11 cellular contexts compared by ENCODE assay signal in the genomic region with DNA sequence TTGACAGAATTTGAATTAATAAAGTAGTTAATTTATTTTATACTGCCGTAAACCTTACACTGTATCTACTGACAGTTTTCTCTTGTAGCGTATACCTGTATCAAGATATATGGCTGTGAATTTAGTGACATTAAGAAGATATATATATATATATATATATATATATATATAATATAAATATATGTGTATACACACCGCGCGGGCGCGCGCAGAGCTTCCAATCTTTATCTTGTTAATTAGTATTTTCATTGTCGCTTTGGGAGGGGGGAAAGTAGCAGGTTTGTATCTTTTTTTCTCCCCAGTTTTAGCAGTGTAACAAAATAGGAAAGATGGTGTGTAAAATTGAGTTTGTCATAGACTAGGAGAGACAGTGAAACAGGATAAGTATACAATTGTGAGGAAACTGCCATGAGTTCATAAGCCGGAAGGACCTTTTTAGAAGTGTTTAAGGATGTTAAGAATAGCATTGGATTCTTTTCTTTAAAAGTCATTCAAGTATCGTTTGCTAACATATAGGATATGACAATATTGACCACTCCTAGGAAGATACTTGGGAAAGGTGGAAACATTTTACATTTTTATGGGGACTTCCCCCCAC. TPM values are rescaled to one million over a fixed set of nuclear protein-coding genes. Genes with fewer than 3 reads are reported as not detected.
DNase-seq lines count a peak whose midpoint lies in the region; ATAC-seq and TF ChIP-seq lines count a peak whose summit lies in the region.
"Had no signal": no experiment of that assay in that cellular context is flagged by ENCODE, and none has a peak within 500 bp of the region (broad histone marks: within the 10 kb centered on the region; RNA-seq: fewer than 3 reads in every experiment).

No MANE protein-coding gene starts in this region.

- no peak overlapping the region for H2AFZ ChIP-seq in trophoblast cell (ENCODE audit: insufficient read depth, low read length, poor library complexity)

- no peaks in the 10 kb centered on the region for H3K27me3 ChIP-seq in trophoblast cell (ENCODE audit: insufficient read depth, low read length)

- no peak overlapping the region for H3K18ac ChIP-seq in trophoblast cell (ENCODE audit: low read length)

- no peak overlapping the region for H2AK5ac ChIP-seq in trophoblast cell (ENCODE audit: low read length)

- H3K79me2 ChIP-seq in trophoblast cell (ENCODE audit: control insufficient read depth, insufficient read depth, low read length, poor library complexity) = peaks cover 7% of the 10 kb centered on the region

- WGBS in trophoblast cell (ENCODE audit: extremely low coverage, insufficient coverage, insufficient read length) = no CpG with 5 or more reads among the region's 11 CpGs

- peak overlapping the region; percentile 16 for H3K4me3 Mint-ChIP-seq in activated T-cell treated with anti-CD3 and anti-CD28 coated beads, Interleukin-2, amount 50 U/mL, for 4 hours
- H3K4me3 Mint-ChIP-seq in progenitor cell of endocrine pancreas (ENCODE audit: low read depth) = peak overlapping the region; percentile 48

- no peak overlapping the region for H3K4me3 ChIP-seq in trophoblast cell (ENCODE audit: low read depth, low read length)

- H3K14ac ChIP-seq in trophoblast cell (ENCODE audit: low read length) = no peak overlapping the region

- no peak for ATAC-seq in activated T-cell treated with anti-CD3 and anti-CD28 coated beads, Interleukin-2, amount 50 U/mL, for 4 hours
- ATAC-seq in GM18861 (IDR thresholded peaks at IDR 0.05; ENCODE audit: unreplicated experiment) (no peak), HG03571 (IDR thresholded peaks at IDR 0.05; ENCODE audit: unreplicated experiment) (no peak)

- H3K36me3 ChIP-seq in trophoblast cell (ENCODE audit: control insufficient read depth in 1 of 2, insufficient read depth in 2 of 2, low read length in 2 of 2) = no peaks in the 10 kb centered on the region

- no peak overlapping the region for H3K27ac ChIP-seq in trophoblast cell (ENCODE audit: low read depth, low read length)

- no peak overlapping the region for H3K23ac ChIP-seq in trophoblast cell (ENCODE audit: low read length)

- no peaks in the 10 kb centered on the region for H3K9me3 ChIP-seq in trophoblast cell (ENCODE audit: insufficient read depth, low read depth, low read length)

- no peak overlapping the region for H4K91ac ChIP-seq in trophoblast cell (ENCODE audit: low read depth, low read length)

- no peak overlapping the region for H3K4me2 ChIP-seq in trophoblast cell (ENCODE audit: low read length)

- no peak for TF ChIP-seq CTCF in progenitor cell of endocrine pancreas (IDR thresholded peaks at IDR 0.05; ENCODE audit: unreplicated experiment)

- H3K79me1 ChIP-seq in trophoblast cell (ENCODE audit: low read length) = peaks cover 11% of the 10 kb centered on the region

- peaks cover 4% of the 10 kb centered on the region for H3K9me3 Mint-ChIP-seq in activated T-cell treated with anti-CD3 and anti-CD28 coated beads, Interleukin-2, amount 50 U/mL, for 4 hours
- H3K9me3 Mint-ChIP-seq in progenitor cell of endocrine pancreas (ENCODE audit: low read depth) = no peaks in the 10 kb centered on the region

- peaks cover 51% of the 10 kb centered on the region for H3K4me1 Mint-ChIP-seq in activated T-cell treated with anti-CD3 and anti-CD28 coated beads, Interleukin-2, amount 50 U/mL, for 4 hours (ENCODE audit: low read depth)
- peaks cover 19% of the 10 kb centered on the region for H3K4me1 Mint-ChIP-seq in progenitor cell of endocrine pancreas (ENCODE audit: low read depth)

- H3K27ac Mint-ChIP-seq in progenitor cell of endocrine pancreas = no peak overlapping the region

- H3K4me1 ChIP-seq in trophoblast cell (ENCODE audit: control insufficient read depth in 1 of 2, insufficient read depth in 2 of 2, low read length in 2 of 2) = peaks cover 0 to 6% of the 10 kb centered on the region in 2 experiments

- DNase-seq in activated T-cell treated with anti-CD3 and anti-CD28 coated beads, Interleukin-2, amount 50 U/mL, for 4 hours = no peak
- DNase-seq in activated T-cell treated with anti-CD3 and anti-CD28 coated beads, Interleukin-2, amount 50 U/mL, for 48 hours = no peak
- DNase-seq in NCI-H69 (lab: John Stamatoyannopoulos, UW) (peak; percentile 21), fibroblast of peridontal ligament (ENCODE audit: extremely low read depth) (peak; percentile 5), progenitor cell of endocrine pancreas (ENCODE audit: low spot score, unreplicated experiment) (no peak), trophoblast cell (no peak)
- DNase-seq: MM.1S, NCI-H524 treated with DMSO at 0.1 percent for 48 hours, SHP77 treated with DMSO at 0.1 percent for 48 hours had no signal

- H3K27me3 Mint-ChIP-seq in activated T-cell treated with anti-CD3 and anti-CD28 coated beads, Interleukin-2, amount 50 U/mL, for 4 hours (ENCODE audit: low read depth) = peaks cover 9% of the 10 kb centered on the region
- H3K27me3 Mint-ChIP-seq in progenitor cell of endocrine pancreas = no peaks in the 10 kb centered on the region

- H4K12ac ChIP-seq in trophoblast cell (ENCODE audit: low read depth, low read length) = no peak overlapping the region

- peaks cover 20% of the 10 kb centered on the region for H3K36me3 Mint-ChIP-seq in activated T-cell treated with anti-CD3 and anti-CD28 coated beads, Interleukin-2, amount 50 U/mL, for 4 hours (ENCODE audit: insufficient read depth)
- H3K36me3 Mint-ChIP-seq in progenitor cell of endocrine pancreas (ENCODE audit: insufficient read depth) = peaks cover 9% of the 10 kb centered on the region

- no peak overlapping the region for H4K8ac ChIP-seq in trophoblast cell (ENCODE audit: low read depth, low read length)

- no peak overlapping the region for H2BK120ac ChIP-seq in trophoblast cell (ENCODE audit: insufficient read depth, low read length, poor library complexity)

- no peak overlapping the region for H2BK12ac ChIP-seq in trophoblast cell (ENCODE audit: low read length)

- H2BK5ac ChIP-seq in trophoblast cell (ENCODE audit: low read depth, low read length, poor library complexity) = no peak overlapping the region

- H3K9ac ChIP-seq in trophoblast cell (ENCODE audit: low read length) = no peak overlapping the region

- no peak overlapping the region for H3K4ac ChIP-seq in trophoblast cell (ENCODE audit: low read depth, low read length)

RNA-seq across cellular contexts. Expression of gene PLEKHA1, which starts 2.0 kb away (rescaled TPM):
- total RNA-seq in activated T-cell treated with anti-CD3 and anti-CD28 coated beads, Interleukin-2, amount 50 U/mL, for 4 hours = 10 to 100 TPM; 11.0 to 14.0 (median 12.5) TPM
- total RNA-seq in progenitor cell of endocrine pancreas = 44.0 and 44.3 TPM in 2 replicates
- 22.8 and 23.3 TPM in 2 replicates for polyA plus RNA-seq in trophoblast cell (2013)

Comparison
In these comparisons a context has a peak if more than half of its experiments do, and no peak if none do; other contexts are left out.
1. DNase-seq: peak in NCI-H69 (single experiment) and fibroblast of peridontal ligament (single experiment); none in activated T-cell treated with anti-CD3 and anti-CD28 coated beads, Interleukin-2, amount 50 U/mL, for 4 hours (single experiment), activated T-cell treated with anti-CD3 and anti-CD28 coated beads, Interleukin-2, amount 50 U/mL, for 48 hours (0 of 2), progenitor cell of endocrine pancreas (single experiment) and trophoblast cell (0 of 2).